8 cellular contexts compared by ENCODE assay signal in genomic region chr20:38434310-38434741, GRCh38. TPM values are rescaled to one million over a fixed set of nuclear protein-coding genes. Genes with fewer than 3 reads are reported as not detected.
DNase-seq lines count a peak whose midpoint lies in the region; ATAC-seq, FAIRE-seq and TF ChIP-seq lines count a peak whose summit lies in the region.

No MANE protein-coding gene starts in this region.

- 8 to 10% methylated on average over 16 of the region's 16 CpGs for WGBS in pancreas, 2 donors

- intact Hi-C loops in pancreas (cut with DNase I) = no loop called here

- ATAC-seq in activated T-cell treated with anti-CD3 and anti-CD28 coated beads, Interleukin-2, amount 50 U/mL, for 4 hours = peak; percentile 13 to 41
- peak; percentile 36 to 61 (median 48) for ATAC-seq in pancreas
- no peak for ATAC-seq in GM19324 (IDR thresholded peaks at IDR 0.05; ENCODE audit: low FRiP score, unreplicated experiment)

- H3K4me2 ChIP-seq in Karpas-422 (ENCODE audit: low read depth, low read length, poor library complexity, severe bottlenecking) = peak overlapping the region; percentile 92

- H3K9me3 Mint-ChIP-seq in activated T-cell treated with anti-CD3 and anti-CD28 coated beads, Interleukin-2, amount 50 U/mL, for 4 hours = no peaks in the 10 kb centered on the region

- peaks cover 53% of the 10 kb centered on the region for H3K79me2 ChIP-seq in Karpas-422 (ENCODE audit: low read length)

- H3K36me3 ChIP-seq in Karpas-422 (ENCODE audit: insufficient read depth, low read length) (peaks cover 48% of the 10 kb centered on the region), pancreas (peaks cover 8 to 33% (median 31%) of the 10 kb centered on the region in 3 donors)

- no peak for FAIRE-seq in pancreas (lab: Jason Lieb, UNC)

- DNase-seq in EL (peak; percentile 26), Karpas-422 (peak; percentile 73), fibroblast of villous mesenchyme (ENCODE audit: low read depth) (peak; percentile 50), pancreas (peak in 3 of 6 donors; percentile 13 to 58 (median 30)), NCI-H2107 treated with DMSO at 0.1 percent for 48 hours (lab: John Stamatoyannopoulos, UW; ENCODE audit: unreplicated experiment) (no peak), AG20443 (ENCODE audit: low spot score) (no peak)
- peak; percentile 15 for DNase-seq in activated T-cell treated with anti-CD3 and anti-CD28 coated beads, Interleukin-2, amount 50 U/mL, for 4 hours

- peak overlapping the region; percentile 89 for H3K9ac ChIP-seq in Karpas-422 (ENCODE audit: low read length)

- no peaks in the 10 kb centered on the region for H3K9me3 ChIP-seq in Karpas-422 (ENCODE audit: low read length)
- H3K9me3 ChIP-seq in pancreas = no peaks in the 10 kb centered on the region

- H3K27me3 ChIP-seq in Karpas-422 (ENCODE audit: low read length) (no peaks in the 10 kb centered on the region), pancreas (no peaks in the 10 kb centered on the region)

- peaks cover 40% of the 10 kb centered on the region for H3K36me3 Mint-ChIP-seq in activated T-cell treated with anti-CD3 and anti-CD28 coated beads, Interleukin-2, amount 50 U/mL, for 4 hours (ENCODE audit: insufficient read depth)

- H3K4me3 ChIP-seq in Karpas-422 (ENCODE audit: low read length) (peak overlapping the region; percentile 97), fibroblast of villous mesenchyme (ENCODE audit: low read depth, low read length) (peak overlapping the region; percentile 77), pancreas (peak overlapping the region; percentile 63 to 90 (median 68))

- H3K4me1 Mint-ChIP-seq in activated T-cell treated with anti-CD3 and anti-CD28 coated beads, Interleukin-2, amount 50 U/mL, for 4 hours (ENCODE audit: low read depth) = peaks cover 34% of the 10 kb centered on the region

- peaks cover 49% of the 10 kb centered on the region for H4K20me1 ChIP-seq in Karpas-422 (ENCODE audit: insufficient read depth, low read depth, low read length)

- peak overlapping the region; percentile 96 for H3K4me3 Mint-ChIP-seq in activated T-cell treated with anti-CD3 and anti-CD28 coated beads, Interleukin-2, amount 50 U/mL, for 4 hours

- TF ChIP-seq CTCF in fibroblast of villous mesenchyme (IDR thresholded peaks at IDR 0.05; ENCODE audit: insufficient read depth, low read depth, low read length) (no peak), pancreas (IDR thresholded peaks at IDR 0.05) (no peak)

- no peak overlapping the region for H2AFZ ChIP-seq in Karpas-422 (ENCODE audit: low read length)

- no peaks in the 10 kb centered on the region for H3K9me2 ChIP-seq in Karpas-422 (replicated peaks; ENCODE audit: insufficient read depth, low read length)

- peaks cover 3% of the 10 kb centered on the region for H3K27me3 Mint-ChIP-seq in activated T-cell treated with anti-CD3 and anti-CD28 coated beads, Interleukin-2, amount 50 U/mL, for 4 hours (ENCODE audit: low read depth)

- H3K27ac ChIP-seq in Karpas-422 (ENCODE audit: low read length) (peak overlapping the region; percentile 87), pancreas (peak overlapping the region; percentile 43 to 66 (median 62))

- H3K4me1 ChIP-seq in Karpas-422 (ENCODE audit: low read length) = peaks cover 43% of the 10 kb centered on the region
- no peaks in the 10 kb centered on the region for H3K4me1 ChIP-seq in pancreas

RNA-seq across cellular contexts. Expression of gene SNHG17, which starts 0.8 kb away (rescaled TPM):
- 27.3 and 36.4 TPM in 2 replicates for total RNA-seq in Karpas-422 (2014; rRNA removed; shearing (Covaris generic); ENCODE audit: low replicate concordance)
- total RNA-seq in activated T-cell treated with anti-CD3 and anti-CD28 coated beads, Interleukin-2, amount 50 U/mL, for 4 hours = 100 to 1,000 TPM; 138 to 310 (median 239) TPM
- 7.4 and 8.6 TPM in 2 replicates for total RNA-seq in fibroblast of villous mesenchyme
- total RNA-seq in pancreas = 10 to 100 TPM; 12.8 to 21.0 (median 16.3) TPM
- 10 to 100 TPM; 36.8 to 38.7 TPM for polyA plus RNA-seq in pancreas

RNA-seq across cellular contexts. Expression of gene RALGAPB, which starts 38.3 kb away (rescaled TPM):
- total RNA-seq in Karpas-422 (2014; rRNA removed; shearing (Covaris generic); ENCODE audit: low replicate concordance) = 27.2 and 58.6 TPM in 2 replicates
- 10 to 100 TPM; 23.7 to 25.5 (median 24.8) TPM for total RNA-seq in activated T-cell treated with anti-CD3 and anti-CD28 coated beads, Interleukin-2, amount 50 U/mL, for 4 hours
- total RNA-seq in fibroblast of villous mesenchyme (38.3 and 45.8 TPM in 2 replicates), pancreas (10 to 100 TPM; 10.6 to 19.0 (median 11.3) TPM)
- polyA plus RNA-seq in pancreas = 10 to 100 TPM in 1 of 2 donors, 1 to 10 TPM in 1; 6.5 to 11.8 TPM

Comparison
In these comparisons a context has a peak if more than half of its experiments do, and no peak if none do; other contexts are left out.
1. DNase-seq: peak in EL (single experiment), Karpas-422 (single experiment), activated T-cell treated with anti-CD3 and anti-CD28 coated beads, Interleukin-2, amount 50 U/mL, for 4 hours (single experiment) and fibroblast of villous mesenchyme (single experiment); none in NCI-H2107 treated with DMSO at 0.1 percent for 48 hours (single experiment) and AG20443 (single experiment).
2. Peak in every context shown above with its lines, with median percentiles within 50 percentile points of each other: H3K4me3 ChIP-seq.